Comparison of ENCODE assay signal across 1 cellular context in the genomic region with DNA sequence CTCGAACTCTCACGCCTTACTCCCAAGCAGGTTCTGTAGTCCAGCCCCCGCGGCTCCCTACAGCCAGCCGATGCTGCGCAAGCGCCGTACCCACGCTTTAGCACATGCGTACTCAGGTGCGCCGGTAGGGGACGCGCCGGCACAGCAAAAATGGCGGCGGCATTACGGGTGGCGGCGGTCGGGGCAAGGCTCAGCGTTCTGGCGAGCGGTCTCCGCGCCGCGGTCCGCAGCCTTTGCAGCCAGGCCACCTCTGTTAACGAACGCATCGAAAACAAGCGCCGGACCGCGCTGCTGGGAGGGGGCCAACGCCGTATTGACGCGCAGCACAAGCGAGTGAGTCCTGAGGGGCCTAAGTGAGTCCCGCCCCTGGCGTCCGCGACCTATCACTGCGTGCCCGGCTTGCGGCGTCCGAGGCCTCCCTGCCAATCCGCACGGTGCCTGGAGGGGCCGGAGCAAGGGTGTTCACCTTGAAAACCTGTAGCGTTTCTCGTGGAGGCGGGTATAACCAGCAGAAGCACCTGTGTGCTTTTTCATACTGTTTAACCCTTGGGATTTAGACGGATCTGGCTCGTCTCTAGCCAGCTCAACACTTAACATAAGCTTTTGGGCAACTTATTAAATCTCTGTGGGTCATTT.
TF ChIP-seq lines count a peak whose summit lies in the region.

A gene (plus strand): TSS at position 115 of the 636 bp plus-strand sequence. CDS start 36 bp downstream, at position 151.

TF ChIP-seq in SK-N-SH treated with all-trans-retinoic acid at 6 μM for 48 hours, 23 proteins besides CTCF, POLR2A, EP300 and RAD21 (continued from another document):
- TF ChIP-seq, protein P1, sequence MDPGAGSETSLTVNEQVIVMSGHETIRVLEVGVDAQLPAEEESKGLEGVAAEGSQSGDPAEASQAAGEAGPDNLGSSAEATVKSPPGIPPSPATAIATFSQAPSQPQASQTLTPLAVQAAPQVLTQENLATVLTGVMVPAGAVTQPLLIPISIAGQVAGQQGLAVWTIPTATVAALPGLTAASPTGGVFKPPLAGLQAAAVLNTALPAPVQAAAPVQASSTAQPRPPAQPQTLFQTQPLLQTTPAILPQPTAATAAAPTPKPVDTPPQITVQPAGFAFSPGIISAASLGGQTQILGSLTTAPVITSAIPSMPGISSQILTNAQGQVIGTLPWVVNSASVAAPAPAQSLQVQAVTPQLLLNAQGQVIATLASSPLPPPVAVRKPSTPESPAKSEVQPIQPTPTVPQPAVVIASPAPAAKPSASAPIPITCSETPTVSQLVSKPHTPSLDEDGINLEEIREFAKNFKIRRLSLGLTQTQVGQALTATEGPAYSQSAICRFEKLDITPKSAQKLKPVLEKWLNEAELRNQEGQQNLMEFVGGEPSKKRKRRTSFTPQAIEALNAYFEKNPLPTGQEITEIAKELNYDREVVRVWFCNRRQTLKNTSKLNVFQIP (CRISPR knock-in tag; IDR thresholded peaks at IDR 0.05; ENCODE audit: borderline replicate concordance, low read depth), result no peak
